8 cellular contexts compared by ENCODE assay signal in genomic region chr19:57434386-57435061, GRCh38. TPM values are rescaled to one million over a fixed set of nuclear protein-coding genes. Genes with fewer than 3 reads are reported as not detected.
DNase-seq lines count a peak whose midpoint lies in the region; ATAC-seq and TF ChIP-seq lines count a peak whose summit lies in the region.

No MANE protein-coding gene starts in this region.

- peaks cover 26 to 27% of the 10 kb centered on the region in 2 donors for H3K4me1 Mint-ChIP-seq in effector memory CD8-positive, alpha-beta T cell (ENCODE audit: low read depth in 2 of 2)
- H3K4me1 Mint-ChIP-seq in neural crest cell: peaks cover 28% of the 10 kb centered on the region

- POLR2A ChIA-PET in BJ (lab: Charles Lee): interaction anchor here (0.8 kb wide), 1 partner anchor 43 kb away, joined by 3 read pairs; no protein-coding TSS in a partner anchor

- peak overlapping the region; percentile 86 for H2AFZ ChIP-seq in MM.1S (ENCODE audit: low read length)

- no peaks in the 10 kb centered on the region for H3K9me3 ChIP-seq in MM.1S (replicated peaks; ENCODE audit: insufficient read depth, low read length)

- no peaks in the 10 kb centered on the region for H4K20me1 ChIP-seq in MM.1S (ENCODE audit: insufficient read depth, low read length)

- intact Hi-C loops in left colon (cut with DNase I, micrococcal nuclease): no loop called here

- no peak overlapping the region; the same call in 1 of the 2 replicates for H3K27ac ChIP-seq in MM.1S (ENCODE audit: low read length)

- H3F3A ChIP-seq in MM.1S (ENCODE audit: insufficient read depth, low read length): no peaks in the 10 kb centered on the region

- peak overlapping the region; percentile 71 for H3K4me2 ChIP-seq in MM.1S (ENCODE audit: low read depth, low read length)

- H3K4me1 ChIP-seq in MM.1S (ENCODE audit: low read length): peaks cover 9% of the 10 kb centered on the region

- H3K36me3 ChIP-seq in BJ (ENCODE audit: control insufficient read depth, insufficient read depth, low read length) (no peaks in the 10 kb centered on the region; the same call in 1 of the 2 replicates), MM.1S (replicated peaks; ENCODE audit: insufficient read depth, low read length) (no peaks in the 10 kb centered on the region)

- H3K9ac ChIP-seq in MM.1S (ENCODE audit: low read length): peak overlapping the region; percentile 69; the same call in 1 of the 2 replicates

- no peaks in the 10 kb centered on the region for H3K9me2 ChIP-seq in MM.1S (replicated peaks; ENCODE audit: insufficient read depth, low read length)

- DNase-seq in BJ (ENCODE audit: low read depth) (no peak), MM.1S (no peak), neural crest cell (ENCODE audit: low read depth, low spot score) (no peak), ureter (ENCODE audit: low spot score) (no peak), nucleus accumbens (lab: John Stamatoyannopoulos, UW) (no peak), left colon (no peak)
- no peak for DNase-seq in effector memory CD8-positive, alpha-beta T cell

- no peaks in the 10 kb centered on the region for H3K27me3 ChIP-seq in BJ (ENCODE audit: control insufficient read depth, insufficient read depth, low read length)
- H3K27me3 ChIP-seq in MM.1S (replicated peaks; ENCODE audit: insufficient read depth, low read length): no peaks in the 10 kb centered on the region

- peak overlapping the region; percentile 92 to 95 for H3K27ac Mint-ChIP-seq in effector memory CD8-positive, alpha-beta T cell
- H3K27ac Mint-ChIP-seq in neural crest cell (ENCODE audit: unreplicated experiment): peak overlapping the region; percentile 85

- peaks cover 37% of the 10 kb centered on the region for H3K79me2 ChIP-seq in MM.1S (ENCODE audit: low read length)

- H3K4me3 Mint-ChIP-seq in effector memory CD8-positive, alpha-beta T cell: peak overlapping the region; percentile 92 to 98
- peak overlapping the region; percentile 98 for H3K4me3 Mint-ChIP-seq in neural crest cell

- H3K36me3 Mint-ChIP-seq in effector memory CD8-positive, alpha-beta T cell (ENCODE audit: insufficient read depth): peaks cover 8% of the 10 kb centered on the region
- peaks cover 27% of the 10 kb centered on the region for H3K36me3 Mint-ChIP-seq in neural crest cell (ENCODE audit: low read depth)

- H3K4me3 ChIP-seq in BJ (ENCODE audit: low read depth, low read length) (peak overlapping the region; percentile 71), MM.1S (ENCODE audit: low read length) (peak overlapping the region; percentile 85)

- no peak for TF ChIP-seq CTCF in BJ (IDR thresholded peaks at IDR 0.05; ENCODE audit: insufficient read depth, low read depth, low read length)
- TF ChIP-seq CTCF in MM.1S (IDR thresholded peaks at IDR 0.05; ENCODE audit: low read length): no peak
- TF ChIP-seq CTCF in neural crest cell (conservative IDR thresholded peaks at IDR 0.05): no peak

- H3K9me3 Mint-ChIP-seq in effector memory CD8-positive, alpha-beta T cell: peaks cover 4 to 19% of the 10 kb centered on the region in 2 donors
- H3K9me3 Mint-ChIP-seq in neural crest cell: peaks cover 12% of the 10 kb centered on the region

- ATAC-seq in GM19452 (IDR thresholded peaks at IDR 0.05; ENCODE audit: unreplicated experiment) (peak; percentile 11), left colon (no peak)
- ATAC-seq in effector memory CD8-positive, alpha-beta T cell (replicated peaks): no peak

- no peaks in the 10 kb centered on the region for H3K27me3 Mint-ChIP-seq in effector memory CD8-positive, alpha-beta T cell
- H3K27me3 Mint-ChIP-seq in neural crest cell (ENCODE audit: low read depth): no peaks in the 10 kb centered on the region

- CTCF ChIA-PET in BJ (lab: Yijun Ruan, JAX): no interaction called here

RNA-seq across cellular contexts. Expression of gene ZNF749, which starts 0.6 kb away (rescaled TPM):
- polyA plus RNA-seq in BJ (2011; rRNA removed): 10.0 and 11.4 TPM in 2 replicates
- 6.9 and 9.6 TPM in 2 replicates for polyA minus RNA-seq in BJ (2011; rRNA and poly(A)+ RNA removed)
- total RNA-seq in neural crest cell (26.1 and 26.3 TPM in 2 replicates), ureter (20.5 TPM), left colon (1 to 10 TPM; 7.3 to 8.3 TPM)

RNA-seq across cellular contexts. Expression of gene VN1R1, which starts 22.4 kb away (rescaled TPM):
- 0.13 and 0.21 TPM in 2 replicates for polyA plus RNA-seq in BJ (2011; rRNA removed)
- 0.05 and 0.31 TPM in 2 replicates for polyA minus RNA-seq in BJ (2011; rRNA and poly(A)+ RNA removed)
- total RNA-seq in neural crest cell (0.72 and 0.82 TPM in 2 replicates), ureter (1.4 TPM), left colon (under 1 TPM; 0.37 to 0.50 TPM)

RNA-seq across cellular contexts. Expression of gene ZNF17, which starts 23.6 kb away (rescaled TPM):
- 4.2 and 6.0 TPM in 2 replicates for polyA plus RNA-seq in BJ (2011; rRNA removed)
- polyA minus RNA-seq in BJ (2011; rRNA and poly(A)+ RNA removed): 20.3 and 33.9 TPM in 2 replicates
- total RNA-seq in neural crest cell: 9.2 and 11.3 TPM in 2 replicates
- 20.3 TPM for total RNA-seq in ureter
- total RNA-seq in left colon: 10 to 100 TPM in 1 of 2 donors, 1 to 10 TPM in 1; 7.7 to 12.1 TPM

RNA-seq across cellular contexts. Expression of gene ZNF772, which starts 42.8 kb away (rescaled TPM):
- polyA plus RNA-seq in BJ (2011; rRNA removed): 3.6 and 5.8 TPM in 2 replicates
- 7.8 and 8.2 TPM in 2 replicates for polyA minus RNA-seq in BJ (2011; rRNA and poly(A)+ RNA removed)
- total RNA-seq in neural crest cell: 14.6 and 14.9 TPM in 2 replicates
- 16.9 TPM for total RNA-seq in ureter
- 1 to 10 TPM; 3.2 to 3.8 TPM for total RNA-seq in left colon

RNA-seq across cellular contexts. Expression of gene ZNF548, which starts 44.9 kb away (rescaled TPM):
- polyA plus RNA-seq in BJ (2011; rRNA removed): 12.7 and 13.3 TPM in 2 replicates
- polyA minus RNA-seq in BJ (2011; rRNA and poly(A)+ RNA removed): 27.4 and 30.0 TPM in 2 replicates
- total RNA-seq in neural crest cell (22.1 and 22.4 TPM in 2 replicates), ureter (23.8 TPM), left colon (10 to 100 TPM in 1 of 2 donors, 1 to 10 TPM in 1; 8.1 to 10.7 TPM)
